9 cellular contexts compared by ENCODE assay signal in the genomic region with DNA sequence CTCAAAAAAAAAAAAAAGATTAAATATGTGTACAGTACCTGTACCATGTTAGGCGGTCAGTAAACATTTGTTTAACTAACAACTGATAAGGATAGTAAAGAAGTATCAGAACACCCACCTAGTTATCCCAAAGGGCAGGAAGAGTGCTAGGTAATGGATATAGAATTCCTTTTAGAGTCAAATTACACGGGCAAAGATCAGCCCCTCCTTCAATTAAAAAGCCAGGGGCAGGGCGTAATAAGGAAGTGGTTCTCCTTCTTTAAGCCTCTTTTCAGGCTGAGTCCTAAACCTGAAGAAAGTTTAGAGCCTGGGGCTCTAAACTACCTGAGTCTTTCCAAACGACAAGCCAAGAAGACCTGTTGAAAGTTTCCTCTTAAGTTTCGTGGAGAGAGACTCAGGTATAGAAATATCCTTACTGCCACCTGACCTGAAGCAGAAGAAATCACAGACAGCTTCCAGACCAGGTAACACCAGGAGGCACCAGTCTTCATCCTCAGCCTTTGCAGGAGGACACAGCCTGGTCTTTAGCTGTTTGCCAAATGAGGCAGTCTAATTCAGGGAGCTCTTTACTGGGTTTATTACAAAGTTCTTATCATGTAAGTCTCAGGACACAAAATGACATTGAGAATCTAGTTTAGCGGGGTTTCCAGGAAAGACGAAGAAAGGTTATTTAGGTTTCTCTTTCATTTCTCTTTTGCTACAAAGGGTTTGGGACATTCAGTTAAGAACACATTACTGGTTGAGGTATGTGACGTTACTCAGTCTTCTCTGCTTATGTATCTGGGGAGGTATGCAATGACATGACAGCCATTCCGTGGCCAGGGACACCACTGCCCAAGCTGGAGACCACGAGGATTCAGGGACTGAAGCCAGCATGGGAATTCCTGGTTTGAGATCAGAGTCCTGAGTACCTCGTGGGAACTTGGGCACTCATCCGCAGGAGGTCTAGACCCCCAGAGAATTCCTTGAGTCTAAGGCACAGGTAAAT. TPM values are rescaled to one million over a fixed set of nuclear protein-coding genes. Genes with fewer than 3 reads are reported as not detected.
DNase-seq lines count a peak whose midpoint lies in the region; ATAC-seq, FAIRE-seq and TF ChIP-seq lines count a peak whose summit lies in the region.
"Had no signal": no experiment of that assay in that cellular context is flagged by ENCODE, and none has a peak within 500 bp of the region (broad histone marks: within the 10 kb centered on the region; RNA-seq: fewer than 3 reads in every experiment).

TSS of gene BCL2L14 (plus strand) at position 266 of the 988 bp plus-strand sequence. CDS start 8,367 bp downstream, outside the sequence.

- intact Hi-C loops in activated T-helper 2 cell treated with anti-CD3 and anti-CD28 coated beads, Interferon-gamma antibody, Interleukin-2, Interleukin-4, amounts not matched to agents 10 μg/mL and 5 μg/mL and 100 μg/mL, durations not matched to agents 14 hours and 24 hours and 36 hours (cut with micrococcal nuclease): no loop called here
- intact Hi-C loops in vagina (cut with DNase I): no loop called here

- H3K27ac ChIP-seq in vagina: no peak within 1 kb of the TSS

- H3K36me3 ChIP-seq in vagina: no peaks in the 10 kb centered on the region

- TF ChIP-seq POLR2A in GM12891 (IDR thresholded peaks at IDR 0.05; ENCODE audit: low read depth, low read length) (no peak), vagina (IDR thresholded peaks at IDR 0.05) (no peak)

- peak within 1 kb of the TSS; percentile 73 for H3K4me3 Mint-ChIP-seq in activated T-helper 2 cell treated with anti-CD3 and anti-CD28 coated beads, Interferon-gamma antibody, Interleukin-2, Interleukin-4, amounts not matched to agents 10 μg/mL and 5 μg/mL and 100 μg/mL, durations not matched to agents 14 hours and 24 hours and 36 hours (ENCODE audit: low read depth)
- peak within 1 kb of the TSS; percentile 58 for H3K4me3 Mint-ChIP-seq in natural killer cell treated with Interleukin-12 subunit alpha and Interleukin-12 subunit beta and Interleukin-15 and Interleukin-18, amount 100 ng/mL, for 72 hours

- peaks cover 11% of the 10 kb centered on the region for H3K4me1 Mint-ChIP-seq in activated T-helper 2 cell treated with anti-CD3 and anti-CD28 coated beads, Interferon-gamma antibody, Interleukin-2, Interleukin-4, amounts not matched to agents 10 μg/mL and 5 μg/mL and 100 μg/mL, durations not matched to agents 14 hours and 24 hours and 36 hours (ENCODE audit: low read depth)
- H3K4me1 Mint-ChIP-seq in natural killer cell treated with Interleukin-12 subunit alpha and Interleukin-12 subunit beta and Interleukin-15 and Interleukin-18, amount 100 ng/mL, for 72 hours (ENCODE audit: low read depth in 2 of 2): peaks cover 0 to 6% of the 10 kb centered on the region in 2 donors

- ATAC-seq in HG02870 (IDR thresholded peaks at IDR 0.05; ENCODE audit: unreplicated experiment): peak; percentile 65
- ATAC-seq in natural killer cell treated with Interleukin-12 subunit alpha and Interleukin-12 subunit beta and Interleukin-15 and Interleukin-18, amount 100 ng/mL, for 72 hours: peak in 1 of 2 donors; percentile 51
- ATAC-seq: left cardiac atrium had no signal

- TF ChIP-seq CTCF in vagina (IDR thresholded peaks at IDR 0.05): no peak

- H3K27ac Mint-ChIP-seq in activated T-helper 2 cell treated with anti-CD3 and anti-CD28 coated beads, Interferon-gamma antibody, Interleukin-2, Interleukin-4, amounts not matched to agents 10 μg/mL and 5 μg/mL and 100 μg/mL, durations not matched to agents 14 hours and 24 hours and 36 hours: peak within 1 kb of the TSS; percentile 87
- H3K27ac Mint-ChIP-seq in natural killer cell treated with Interleukin-12 subunit alpha and Interleukin-12 subunit beta and Interleukin-15 and Interleukin-18, amount 100 ng/mL, for 72 hours: peak within 1 kb of the TSS in 1 of 2 donors; percentile 34

- no peak for DNase-seq in GM12891 (ENCODE audit: insufficient read length, low spot score)
- DNase-seq in activated T-helper 2 cell treated with anti-CD3 and anti-CD28 coated beads, Interferon-gamma antibody, Interleukin-2, Interleukin-4, amounts not matched to agents 10 μg/mL and 5 μg/mL and 100 μg/mL, durations not matched to agents 14 hours and 24 hours and 36 hours (ENCODE audit: low spot score): no peak
- DNase-seq in natural killer cell treated with Interleukin-12 subunit alpha and Interleukin-12 subunit beta and Interleukin-15 and Interleukin-18, amount 100 ng/mL, for 72 hours (ENCODE audit: low spot score): no peak
- no peak for DNase-seq in vagina (ENCODE audit: extremely low spot score in 2 of 2)
- DNase-seq in SW480 (ENCODE audit: low spot score): no peak
- DNase-seq in epidermal melanocyte (ENCODE audit: insufficient read length, low spot score): no peak
- DNase-seq in NCI-H345 (lab: John Stamatoyannopoulos, UW): no peak
- DNase-seq: left cardiac atrium had no signal

- H3K36me3 Mint-ChIP-seq in activated T-helper 2 cell treated with anti-CD3 and anti-CD28 coated beads, Interferon-gamma antibody, Interleukin-2, Interleukin-4, amounts not matched to agents 10 μg/mL and 5 μg/mL and 100 μg/mL, durations not matched to agents 14 hours and 24 hours and 36 hours (ENCODE audit: low read depth): no peaks in the 10 kb centered on the region
- H3K36me3 Mint-ChIP-seq in natural killer cell treated with Interleukin-12 subunit alpha and Interleukin-12 subunit beta and Interleukin-15 and Interleukin-18, amount 100 ng/mL, for 72 hours: no peaks in the 10 kb centered on the region

- no peaks in the 10 kb centered on the region for H3K9me3 Mint-ChIP-seq in activated T-helper 2 cell treated with anti-CD3 and anti-CD28 coated beads, Interferon-gamma antibody, Interleukin-2, Interleukin-4, amounts not matched to agents 10 μg/mL and 5 μg/mL and 100 μg/mL, durations not matched to agents 14 hours and 24 hours and 36 hours
- no peaks in the 10 kb centered on the region for H3K9me3 Mint-ChIP-seq in natural killer cell treated with Interleukin-12 subunit alpha and Interleukin-12 subunit beta and Interleukin-15 and Interleukin-18, amount 100 ng/mL, for 72 hours

- H3K27me3 Mint-ChIP-seq in activated T-helper 2 cell treated with anti-CD3 and anti-CD28 coated beads, Interferon-gamma antibody, Interleukin-2, Interleukin-4, amounts not matched to agents 10 μg/mL and 5 μg/mL and 100 μg/mL, durations not matched to agents 14 hours and 24 hours and 36 hours (ENCODE audit: low read depth): peaks cover 9% of the 10 kb centered on the region
- H3K27me3 Mint-ChIP-seq in natural killer cell treated with Interleukin-12 subunit alpha and Interleukin-12 subunit beta and Interleukin-15 and Interleukin-18, amount 100 ng/mL, for 72 hours: peaks cover 18 to 38% of the 10 kb centered on the region in 2 donors

- no peaks in the 10 kb centered on the region for H3K9me3 ChIP-seq in vagina

- H3K4me1 ChIP-seq in vagina: no peaks in the 10 kb centered on the region

- FAIRE-seq in GM12891 (lab: Jason Lieb, UNC): peak; percentile 82

- no peak within 1 kb of the TSS for H3K4me3 ChIP-seq in vagina

- H3K27me3 ChIP-seq in vagina: no peaks in the 10 kb centered on the region

TF ChIP-seq in GM12891, 5 proteins besides CTCF, POLR2A, EP300 and RAD21:
- no peak for TF ChIP-seq PAX5 (IDR thresholded peaks at IDR 0.05; ENCODE audit: insufficient read depth, low read length, severe bottlenecking)
- TF ChIP-seq SPI1 (IDR thresholded peaks at IDR 0.05; ENCODE audit: low read depth, low read length): peak; percentile 66

RNA-seq across cellular contexts. Expression of gene BCL2L14, which starts in this region (rescaled TPM):
- 5.9 TPM for polyA plus RNA-seq in GM12891 (2012; ENCODE audit: low read depth, missing spikeins)
- 1.2 and 1.4 TPM in 2 replicates for total RNA-seq in activated T-helper 2 cell treated with anti-CD3 and anti-CD28 coated beads, Interferon-gamma antibody, Interleukin-2, Interleukin-4, amounts not matched to agents 10 μg/mL and 5 μg/mL and 100 μg/mL, durations not matched to agents 14 hours and 24 hours and 36 hours
- total RNA-seq in natural killer cell treated with Interleukin-12 subunit alpha and Interleukin-12 subunit beta and Interleukin-15 and Interleukin-18, amount 100 ng/mL, for 72 hours: under 1 TPM in 1 of 2 donors, not detected in 1; 0.61 TPM
- total RNA-seq in vagina: not detected
- total RNA-seq: left cardiac atrium had no signal
